11 cellular contexts compared by ENCODE assay signal in the genomic region with DNA sequence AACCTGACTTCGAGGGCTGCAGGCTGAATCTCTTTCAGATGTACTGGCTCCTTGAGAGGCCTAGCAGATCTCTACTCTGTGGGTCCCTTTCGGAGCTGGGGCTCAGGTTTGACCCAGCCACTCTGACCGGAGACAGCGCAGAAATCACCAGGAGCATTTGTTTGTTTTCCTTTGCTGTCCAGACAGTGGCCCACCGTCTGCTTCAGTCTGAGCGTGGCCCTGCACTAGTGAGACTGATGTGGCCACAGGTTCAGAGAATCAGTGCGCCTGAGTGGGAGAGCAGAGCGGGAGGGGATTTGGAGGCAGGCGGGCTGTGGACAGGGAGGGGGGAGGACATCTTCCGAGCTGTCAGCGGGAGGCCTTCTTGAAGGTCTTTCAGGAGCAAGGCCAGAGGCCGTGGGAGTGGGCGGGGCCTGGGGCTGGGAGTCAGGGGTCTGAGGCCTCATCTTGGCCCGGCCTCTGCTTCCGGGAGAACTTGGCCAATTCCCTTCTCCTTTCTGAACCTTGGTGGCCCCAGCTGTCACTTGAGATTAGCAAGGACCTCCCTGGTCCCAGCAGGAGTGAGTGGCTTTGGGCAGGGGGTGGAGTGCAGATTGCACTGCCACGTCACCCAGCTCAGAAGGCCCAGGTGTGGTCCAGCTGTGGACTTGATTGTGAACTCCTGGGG. TPM values are rescaled to one million over a fixed set of nuclear protein-coding genes. Genes with fewer than 3 reads are reported as not detected.
DNase-seq lines count a peak whose midpoint lies in the region; ATAC-seq and TF ChIP-seq lines count a peak whose summit lies in the region.
"Had no signal": no experiment of that assay in that cellular context is flagged by ENCODE, and none has a peak within 500 bp of the region (broad histone marks: within the 10 kb centered on the region; RNA-seq: fewer than 3 reads in every experiment).

No MANE protein-coding gene starts in this region.

- H3K4me1 ChIP-seq in CD8-positive, alpha-beta T cell (ENCODE audit: insufficient read depth, low read length) = peaks cover 84% of the 10 kb centered on the region
- H3K4me1 ChIP-seq in heart left ventricle = peaks cover 13 to 100% (median 70%) of the 10 kb centered on the region in 12 donors
- H3K4me1 ChIP-seq in parathyroid adenoma = no peaks in the 10 kb centered on the region
- peaks cover 2% of the 10 kb centered on the region for H3K4me1 ChIP-seq in testis

- H3K4me3 Mint-ChIP-seq in CD8-positive, alpha-beta T cell = peak overlapping the region; percentile 12
- peak overlapping the region; percentile 67 for H3K4me3 Mint-ChIP-seq in activated CD8-positive, alpha-beta T cell treated with anti-CD3 and anti-CD28 coated beads for 36 hours
- H3K4me3 Mint-ChIP-seq in glutamatergic neuron (ENCODE audit: unreplicated experiment) = no peak overlapping the region

- peak in 1 of 7 experiments; percentile 15 for DNase-seq in CD8-positive, alpha-beta T cell
- DNase-seq in activated CD8-positive, alpha-beta T cell treated with anti-CD3 and anti-CD28 coated beads for 36 hours = no peak
- DNase-seq in heart left ventricle (peak; percentile 82 to 92 (median 87)), testis (no peak), glutamatergic neuron (no peak)
- DNase-seq: DMS 273 treated with DMSO at 0.1 percent for 48 hours, NCI-H1417 treated with DMSO at 0.1 percent for 48 hours had no signal

- 52 to 65% (median 58%) methylated on average over 9 to 16 of the region's 16 CpGs for WGBS in heart left ventricle, 4 donors
- WGBS in testis, 2 donors = 67 to 75% methylated on average over 10 to 16 of the region's 16 CpGs

- CTCF ChIA-PET in CD8-positive, alpha-beta T cell (lab: Charles Lee) = interaction anchor here (1.0 to 13.7 kb wide), 3 partner anchors 12 to 50 kb away, joined by 4 to 155 read pairs (median 4); no protein-coding TSS in a partner anchor
- CTCF ChIA-PET in activated CD8-positive, alpha-beta T cell treated with anti-CD3 and anti-CD28 coated beads for 36 hours (lab: Charles Lee) = interaction anchor here (3.9 kb wide), 1 partner anchor 50 kb away, joined by 22 read pairs; no protein-coding TSS in a partner anchor

- intact Hi-C loops in CD8-positive, alpha-beta T cell (cut with DNase I, micrococcal nuclease) = loop anchor here in 1 of 2 experiments (5.0 kb wide), 1 partner anchor 268 kb away; no protein-coding TSS in a partner anchor
- intact Hi-C loops in activated CD8-positive, alpha-beta T cell treated with anti-CD3 and anti-CD28 coated beads for 36 hours (cut with micrococcal nuclease) = loop anchor here (5.0 kb wide), 1 partner anchor 48 kb away; no protein-coding TSS in a partner anchor
- intact Hi-C loops in heart left ventricle (cut with DNase I) = no loop called here
- intact Hi-C loops in testis (cut with DNase I; ENCODE audit: low total_unique reads) = no loop called here

- peaks cover 3% of the 10 kb centered on the region for H3K36me3 Mint-ChIP-seq in CD8-positive, alpha-beta T cell
- H3K36me3 Mint-ChIP-seq in activated CD8-positive, alpha-beta T cell treated with anti-CD3 and anti-CD28 coated beads for 36 hours (ENCODE audit: low read depth) = peaks cover 75% of the 10 kb centered on the region
- no peaks in the 10 kb centered on the region for H3K36me3 Mint-ChIP-seq in glutamatergic neuron (ENCODE audit: unreplicated experiment)

- no peaks in the 10 kb centered on the region for H3K27me3 Mint-ChIP-seq in CD8-positive, alpha-beta T cell (ENCODE audit: low read depth)
- H3K27me3 Mint-ChIP-seq in activated CD8-positive, alpha-beta T cell treated with anti-CD3 and anti-CD28 coated beads for 36 hours = no peaks in the 10 kb centered on the region
- H3K27me3 Mint-ChIP-seq in glutamatergic neuron (ENCODE audit: unreplicated experiment) = peaks cover 4% of the 10 kb centered on the region

- no peaks in the 10 kb centered on the region for H3K9me3 ChIP-seq in CD8-positive, alpha-beta T cell (ENCODE audit: low read length)
- H3K9me3 ChIP-seq in heart left ventricle (no peaks in the 10 kb centered on the region), parathyroid adenoma (ENCODE audit: control insufficient read depth, low read length) (no peaks in the 10 kb centered on the region), testis (no peaks in the 10 kb centered on the region)
- H3K9me3 ChIP-seq: SJSA1 had no signal

- peak in 1 of 2 donors; percentile 12 for TF ChIP-seq POLR2A in heart left ventricle (IDR thresholded peaks at IDR 0.05)
- no peak for TF ChIP-seq POLR2A in testis (IDR thresholded peaks at IDR 0.05)

- peaks cover 86% of the 10 kb centered on the region for H3K4me1 Mint-ChIP-seq in CD8-positive, alpha-beta T cell (ENCODE audit: low read depth)
- H3K4me1 Mint-ChIP-seq in activated CD8-positive, alpha-beta T cell treated with anti-CD3 and anti-CD28 coated beads for 36 hours (ENCODE audit: low read depth) = peaks cover 90% of the 10 kb centered on the region
- peaks cover 3% of the 10 kb centered on the region for H3K4me1 Mint-ChIP-seq in glutamatergic neuron (ENCODE audit: low read depth, unreplicated experiment)

- H2AFZ ChIP-seq in parathyroid adenoma = no peak overlapping the region

- no peak for ATAC-seq in CD8-positive, alpha-beta T cell
- no peak for ATAC-seq in activated CD8-positive, alpha-beta T cell treated with anti-CD3 and anti-CD28 coated beads for 36 hours
- peak in 3 of 4 donors; percentile 11 to 44 (median 18) for ATAC-seq in heart left ventricle
- no peak for ATAC-seq in GM21737 (IDR thresholded peaks at IDR 0.05; ENCODE audit: unreplicated experiment)
- ATAC-seq in GM18520 (IDR thresholded peaks at IDR 0.05; ENCODE audit: unreplicated experiment) = no peak

- H3K4me3 ChIP-seq in CD8-positive, alpha-beta T cell (ENCODE audit: low read depth, low read length) = no peak overlapping the region
- H3K4me3 ChIP-seq in heart left ventricle (peak overlapping the region in 2 of 12 donors; percentile 10 to 23), parathyroid adenoma (ENCODE audit: low read depth, low read length) (no peak overlapping the region), testis (no peak overlapping the region)
- H3K4me3 ChIP-seq: SJSA1 had no signal

- peaks cover 3% of the 10 kb centered on the region for H3K9me3 Mint-ChIP-seq in CD8-positive, alpha-beta T cell
- peaks cover 6% of the 10 kb centered on the region for H3K9me3 Mint-ChIP-seq in activated CD8-positive, alpha-beta T cell treated with anti-CD3 and anti-CD28 coated beads for 36 hours
- peaks cover 2% of the 10 kb centered on the region for H3K9me3 Mint-ChIP-seq in glutamatergic neuron (ENCODE audit: unreplicated experiment)

- no peaks in the 10 kb centered on the region for H3K36me3 ChIP-seq in CD8-positive, alpha-beta T cell (ENCODE audit: insufficient read depth, low read length)
- H3K36me3 ChIP-seq in heart left ventricle = peaks cover 0 to 23% (median 0%) of the 10 kb centered on the region in 9 donors
- no peaks in the 10 kb centered on the region for H3K36me3 ChIP-seq in parathyroid adenoma (ENCODE audit: control insufficient read depth, insufficient read depth, low read length)
- no peaks in the 10 kb centered on the region for H3K36me3 ChIP-seq in testis (ENCODE audit: low read depth, missing control alignments)
- H3K36me3 ChIP-seq: SJSA1 had no signal

- no peak for TF ChIP-seq CTCF in CD8-positive, alpha-beta T cell (IDR thresholded peaks at IDR 0.05)
- no peak for TF ChIP-seq CTCF in activated CD8-positive, alpha-beta T cell treated with anti-CD3 and anti-CD28 coated beads for 36 hours (IDR thresholded peaks at IDR 0.05)
- TF ChIP-seq CTCF in heart left ventricle (IDR thresholded peaks at IDR 0.05) = no peak
- no peak for TF ChIP-seq CTCF in parathyroid adenoma (IDR thresholded peaks at IDR 0.05)
- no peak for TF ChIP-seq CTCF in testis (IDR thresholded peaks at IDR 0.05)
- TF ChIP-seq CTCF in glutamatergic neuron (IDR thresholded peaks at IDR 0.05; ENCODE audit: partially characterized antibody, unreplicated experiment) = no peak

- H3K4me2 ChIP-seq in parathyroid adenoma (ENCODE audit: low read length) = no peak overlapping the region

- no peaks in the 10 kb centered on the region for H3K27me3 ChIP-seq in CD8-positive, alpha-beta T cell (ENCODE audit: insufficient read depth, low read length)
- H3K27me3 ChIP-seq in heart left ventricle (no peaks in the 10 kb centered on the region), parathyroid adenoma (ENCODE audit: control insufficient read depth, insufficient read depth, low read length) (no peaks in the 10 kb centered on the region), testis (no peaks in the 10 kb centered on the region)
- H3K27me3 ChIP-seq: SJSA1 had no signal

- no peaks in the 10 kb centered on the region for H3K79me2 ChIP-seq in parathyroid adenoma

- H3K27ac Mint-ChIP-seq in CD8-positive, alpha-beta T cell = peak overlapping the region; percentile 98
- peak overlapping the region; percentile 98 for H3K27ac Mint-ChIP-seq in activated CD8-positive, alpha-beta T cell treated with anti-CD3 and anti-CD28 coated beads for 36 hours
- H3K27ac Mint-ChIP-seq in glutamatergic neuron (ENCODE audit: unreplicated experiment) = no peak overlapping the region

- POLR2A ChIA-PET in CD8-positive, alpha-beta T cell (lab: Charles Lee) = interaction anchor here (2.0 to 2.1 kb wide), 2 partner anchors 24 to 36 kb away, joined by 4 to 9 read pairs; no protein-coding TSS in a partner anchor
- POLR2A ChIA-PET in activated CD8-positive, alpha-beta T cell treated with anti-CD3 and anti-CD28 coated beads for 36 hours (lab: Charles Lee) = interaction anchor here (0.7 to 5.3 kb wide), 7 partner anchors 8 to 29 kb away, joined by 3 to 57 read pairs (median 4); a partner anchor contains a TSS

- no peak overlapping the region for H3K9ac ChIP-seq in parathyroid adenoma

- peak overlapping the region; percentile 85 for H3K27ac ChIP-seq in CD8-positive, alpha-beta T cell (ENCODE audit: low read depth, low read length)
- H3K27ac ChIP-seq in heart left ventricle = peak overlapping the region; percentile 45 to 96 (median 76)
- H3K27ac ChIP-seq in parathyroid adenoma = peak overlapping the region; percentile 57
- peak overlapping the region in 1 of 2 donors; percentile 36 for H3K27ac ChIP-seq in testis
- H3K27ac ChIP-seq: SJSA1 had no signal

RNA-seq across cellular contexts. Expression of a gene that starts 8.1 kb away (rescaled TPM):
- 100 to 1,000 TPM in 1 of 2 experiments, 10 to 100 TPM in 1; 82.6 to 100 TPM for total RNA-seq in CD8-positive, alpha-beta T cell
- total RNA-seq in activated CD8-positive, alpha-beta T cell treated with anti-CD3 and anti-CD28 coated beads for 36 hours = 100 to 1,000 TPM; 173 to 191 TPM
- 10 to 100 TPM; 11.2 to 71.0 (median 16.6) TPM for total RNA-seq in heart left ventricle
- 10 to 100 TPM in 1 of 2 donors, 1 to 10 TPM in 1; 8.6 to 14.9 TPM for polyA plus RNA-seq in heart left ventricle
- 1 to 10 TPM; 7.7 to 8.0 TPM for total RNA-seq in testis
- 10.6 TPM for polyA plus RNA-seq in testis (ENCODE audit: insufficient read depth, low read depth, low replicate concordance)
- 5.1 TPM for total RNA-seq in glutamatergic neuron (ENCODE audit: unreplicated experiment)

RNA-seq across cellular contexts. Expression of a gene that starts 54.9 kb away (rescaled TPM):
- total RNA-seq in CD8-positive, alpha-beta T cell = 10 to 100 TPM; 55.8 to 58.7 TPM
- total RNA-seq in activated CD8-positive, alpha-beta T cell treated with anti-CD3 and anti-CD28 coated beads for 36 hours = 10 to 100 TPM; 28.1 to 30.7 TPM
- 100 to 1,000 TPM in 4 of 9 donors, 10 to 100 TPM in 5; 74.3 to 301 (median 95.8) TPM for total RNA-seq in heart left ventricle
- polyA plus RNA-seq in heart left ventricle = 10 to 100 TPM; 32.1 to 84.8 TPM
- total RNA-seq in testis = 100 to 1,000 TPM in 1 of 2 donors, 10 to 100 TPM in 1; 86.8 to 125 TPM
- 51.9 TPM for polyA plus RNA-seq in testis (ENCODE audit: insufficient read depth, low read depth, low replicate concordance)
- total RNA-seq in glutamatergic neuron (ENCODE audit: unreplicated experiment) = 32.8 TPM

Comparison
In these comparisons a context has a peak if more than half of its experiments do, and no peak if none do; other contexts are left out.
1. ATAC-seq: peak in heart left ventricle (3 of 4); none in CD8-positive, alpha-beta T cell (single experiment), activated CD8-positive, alpha-beta T cell treated with anti-CD3 and anti-CD28 coated beads for 36 hours (single experiment), GM21737 (single experiment) and GM18520 (single experiment).
2. DNase-seq: peak in heart left ventricle (5 of 5); none in activated CD8-positive, alpha-beta T cell treated with anti-CD3 and anti-CD28 coated beads for 36 hours (single experiment), testis (single experiment) and glutamatergic neuron (single experiment).